Comparison of ENCODE assay signal across 1 cellular context in genomic region chr1:58815069-58815679, GRCh38.
TF ChIP-seq lines count a peak whose summit lies in the region.

No MANE protein-coding gene starts in this region.

TF ChIP-seq in HEK293, 187 proteins besides CTCF, POLR2A, EP300 and RAD21 (continued from another document and continues in another):
- TF ChIP-seq, protein P1, sequence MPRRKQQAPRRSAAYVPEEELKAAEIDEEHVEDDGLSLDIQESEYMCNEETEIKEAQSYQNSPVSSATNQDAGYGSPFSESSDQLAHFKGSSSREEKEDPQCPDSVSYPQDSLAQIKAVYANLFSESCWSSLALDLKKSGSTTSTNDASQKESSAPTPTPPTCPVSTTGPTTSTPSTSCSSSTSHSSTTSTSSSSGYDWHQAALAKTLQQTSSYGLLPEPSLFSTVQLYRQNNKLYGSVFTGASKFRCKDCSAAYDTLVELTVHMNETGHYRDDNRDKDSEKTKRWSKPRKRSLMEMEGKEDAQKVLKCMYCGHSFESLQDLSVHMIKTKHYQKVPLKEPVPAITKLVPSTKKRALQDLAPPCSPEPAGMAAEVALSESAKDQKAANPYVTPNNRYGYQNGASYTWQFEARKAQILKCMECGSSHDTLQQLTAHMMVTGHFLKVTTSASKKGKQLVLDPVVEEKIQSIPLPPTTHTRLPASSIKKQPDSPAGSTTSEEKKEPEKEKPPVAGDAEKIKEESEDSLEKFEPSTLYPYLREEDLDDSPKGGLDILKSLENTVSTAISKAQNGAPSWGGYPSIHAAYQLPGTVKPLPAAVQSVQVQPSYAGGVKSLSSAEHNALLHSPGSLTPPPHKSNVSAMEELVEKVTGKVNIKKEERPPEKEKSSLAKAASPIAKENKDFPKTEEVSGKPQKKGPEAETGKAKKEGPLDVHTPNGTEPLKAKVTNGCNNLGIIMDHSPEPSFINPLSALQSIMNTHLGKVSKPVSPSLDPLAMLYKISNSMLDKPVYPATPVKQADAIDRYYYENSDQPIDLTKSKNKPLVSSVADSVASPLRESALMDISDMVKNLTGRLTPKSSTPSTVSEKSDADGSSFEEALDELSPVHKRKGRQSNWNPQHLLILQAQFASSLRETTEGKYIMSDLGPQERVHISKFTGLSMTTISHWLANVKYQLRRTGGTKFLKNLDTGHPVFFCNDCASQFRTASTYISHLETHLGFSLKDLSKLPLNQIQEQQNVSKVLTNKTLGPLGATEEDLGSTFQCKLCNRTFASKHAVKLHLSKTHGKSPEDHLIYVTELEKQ (tag by site-specific recombination; IDR thresholded peaks at IDR 0.05; ENCODE audit: borderline replicate concordance), result no peak
- TF ChIP-seq ZBTB1 (tag by site-specific recombination; IDR thresholded peaks at IDR 0.05) (no peak), ZNF843 (tag by site-specific recombination; IDR thresholded peaks at IDR 0.05) (no peak), ZNF433 (tag by site-specific recombination; IDR thresholded peaks at IDR 0.05; ENCODE audit: low read depth) (no peak), ZNF10 (tag by site-specific recombination; IDR thresholded peaks at IDR 0.05) (peak; percentile 86), ZNF174 (tag by site-specific recombination; IDR thresholded peaks at IDR 0.05) (no peak), ZNF416 (tag by site-specific recombination; IDR thresholded peaks at IDR 0.05) (no peak), HOXC10 (CRISPR knock-in tag; IDR thresholded peaks at IDR 0.05) (0 out of 2 replicates have a peak, but pooled peaks have one; percentile 83), ZIC2 (tag by site-specific recombination; IDR thresholded peaks at IDR 0.05) (peak; percentile 89), SP7 (tag by site-specific recombination; IDR thresholded peaks at IDR 0.05) (peak; percentile 93), ZNF16 (tag by site-specific recombination; IDR thresholded peaks at IDR 0.05; ENCODE audit: low read depth) (no peak), ZXDB (tag by site-specific recombination; IDR thresholded peaks at IDR 0.05) (peak; percentile 93), SP2 (tag by site-specific recombination; IDR thresholded peaks at IDR 0.05) (peak; percentile 88), SCRT2 (tag by site-specific recombination; IDR thresholded peaks at IDR 0.05) (no peak; the same call in 1 of the 2 replicates), ZNF391 (tag by site-specific recombination; IDR thresholded peaks at IDR 0.05; ENCODE audit: borderline replicate concordance, low read depth) (no peak), ZSCAN30 (tag by site-specific recombination; IDR thresholded peaks at IDR 0.05) (peak; percentile 76), EGR2 (tag by site-specific recombination; IDR thresholded peaks at IDR 0.05; ENCODE audit: low read depth) (peak; percentile 97), ZNF629 (tag by site-specific recombination; IDR thresholded peaks at IDR 0.05) (peak; percentile 16; the same call in 1 of the 2 replicates), ZNF792 (tag by site-specific recombination; IDR thresholded peaks at IDR 0.05) (no peak), ZNF514 (tag by site-specific recombination; IDR thresholded peaks at IDR 0.05) (no peak), BCL11A (tag by site-specific recombination; IDR thresholded peaks at IDR 0.05; ENCODE audit: low read depth) (no peak), ZBTB8A (tag by site-specific recombination; IDR thresholded peaks at IDR 0.05) (peak; percentile 89), ZFP37 (tag by site-specific recombination; IDR thresholded peaks at IDR 0.05) (0 out of 2 replicates have a peak, but pooled peaks have one; percentile 55), ZNF274 (IDR thresholded peaks at IDR 0.05; ENCODE audit: low read length) (no peak), ZNF274 (tag by site-specific recombination; IDR thresholded peaks at IDR 0.05; ENCODE audit: borderline replicate concordance) (no peak), ZNF37A (tag by site-specific recombination; IDR thresholded peaks at IDR 0.05) (no peak), ZNF549 (tag by site-specific recombination; IDR thresholded peaks at IDR 0.05) (no peak), ZNF24 (tag by site-specific recombination; IDR thresholded peaks at IDR 0.05) (no peak), ZNF426 (tag by site-specific recombination; IDR thresholded peaks at IDR 0.05) (no peak), ZNF354C (tag by site-specific recombination; IDR thresholded peaks at IDR 0.05; ENCODE audit: borderline replicate concordance, low read depth) (no peak), GLIS2 (tag by site-specific recombination; IDR thresholded peaks at IDR 0.05) (peak; percentile 87), ZNF621 (tag by site-specific recombination; IDR thresholded peaks at IDR 0.05) (no peak), GLIS1 (tag by site-specific recombination; IDR thresholded peaks at IDR 0.05) (peak; percentile 98), MYNN (tag by site-specific recombination; IDR thresholded peaks at IDR 0.05; ENCODE audit: borderline replicate concordance) (no peak), ZNF146 (tag by site-specific recombination; IDR thresholded peaks at IDR 0.05) (no peak), ZEB2 (tag by site-specific recombination; IDR thresholded peaks at IDR 0.05) (no peak; the same call in none of the 2 replicates), SP3 (tag by site-specific recombination; IDR thresholded peaks at IDR 0.05) (peak; percentile 82), ZSCAN23 (tag by site-specific recombination; IDR thresholded peaks at IDR 0.05) (no peak), ZNF830 (tag by site-specific recombination; IDR thresholded peaks at IDR 0.05; ENCODE audit: low read depth) (no peak), ZNF175 (tag by site-specific recombination; IDR thresholded peaks at IDR 0.05) (no peak)
- TF ChIP-seq, protein P2, sequence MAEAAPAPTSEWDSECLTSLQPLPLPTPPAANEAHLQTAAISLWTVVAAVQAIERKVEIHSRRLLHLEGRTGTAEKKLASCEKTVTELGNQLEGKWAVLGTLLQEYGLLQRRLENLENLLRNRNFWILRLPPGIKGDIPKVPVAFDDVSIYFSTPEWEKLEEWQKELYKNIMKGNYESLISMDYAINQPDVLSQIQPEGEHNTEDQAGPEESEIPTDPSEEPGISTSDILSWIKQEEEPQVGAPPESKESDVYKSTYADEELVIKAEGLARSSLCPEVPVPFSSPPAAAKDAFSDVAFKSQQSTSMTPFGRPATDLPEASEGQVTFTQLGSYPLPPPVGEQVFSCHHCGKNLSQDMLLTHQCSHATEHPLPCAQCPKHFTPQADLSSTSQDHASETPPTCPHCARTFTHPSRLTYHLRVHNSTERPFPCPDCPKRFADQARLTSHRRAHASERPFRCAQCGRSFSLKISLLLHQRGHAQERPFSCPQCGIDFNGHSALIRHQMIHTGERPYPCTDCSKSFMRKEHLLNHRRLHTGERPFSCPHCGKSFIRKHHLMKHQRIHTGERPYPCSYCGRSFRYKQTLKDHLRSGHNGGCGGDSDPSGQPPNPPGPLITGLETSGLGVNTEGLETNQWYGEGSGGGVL (tag by site-specific recombination; IDR thresholded peaks at IDR 0.05), result peak; percentile 60
- TF ChIP-seq, protein P3, sequence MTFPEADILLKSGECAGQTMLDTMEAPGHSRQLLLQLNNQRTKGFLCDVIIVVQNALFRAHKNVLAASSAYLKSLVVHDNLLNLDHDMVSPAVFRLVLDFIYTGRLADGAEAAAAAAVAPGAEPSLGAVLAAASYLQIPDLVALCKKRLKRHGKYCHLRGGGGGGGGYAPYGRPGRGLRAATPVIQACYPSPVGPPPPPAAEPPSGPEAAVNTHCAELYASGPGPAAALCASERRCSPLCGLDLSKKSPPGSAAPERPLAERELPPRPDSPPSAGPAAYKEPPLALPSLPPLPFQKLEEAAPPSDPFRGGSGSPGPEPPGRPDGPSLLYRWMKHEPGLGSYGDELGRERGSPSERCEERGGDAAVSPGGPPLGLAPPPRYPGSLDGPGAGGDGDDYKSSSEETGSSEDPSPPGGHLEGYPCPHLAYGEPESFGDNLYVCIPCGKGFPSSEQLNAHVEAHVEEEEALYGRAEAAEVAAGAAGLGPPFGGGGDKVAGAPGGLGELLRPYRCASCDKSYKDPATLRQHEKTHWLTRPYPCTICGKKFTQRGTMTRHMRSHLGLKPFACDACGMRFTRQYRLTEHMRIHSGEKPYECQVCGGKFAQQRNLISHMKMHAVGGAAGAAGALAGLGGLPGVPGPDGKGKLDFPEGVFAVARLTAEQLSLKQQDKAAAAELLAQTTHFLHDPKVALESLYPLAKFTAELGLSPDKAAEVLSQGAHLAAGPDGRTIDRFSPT (tag by site-specific recombination; IDR thresholded peaks at IDR 0.05), result peak; percentile 67; the same call in 1 of the 2 replicates
- TF ChIP-seq, protein P4, sequence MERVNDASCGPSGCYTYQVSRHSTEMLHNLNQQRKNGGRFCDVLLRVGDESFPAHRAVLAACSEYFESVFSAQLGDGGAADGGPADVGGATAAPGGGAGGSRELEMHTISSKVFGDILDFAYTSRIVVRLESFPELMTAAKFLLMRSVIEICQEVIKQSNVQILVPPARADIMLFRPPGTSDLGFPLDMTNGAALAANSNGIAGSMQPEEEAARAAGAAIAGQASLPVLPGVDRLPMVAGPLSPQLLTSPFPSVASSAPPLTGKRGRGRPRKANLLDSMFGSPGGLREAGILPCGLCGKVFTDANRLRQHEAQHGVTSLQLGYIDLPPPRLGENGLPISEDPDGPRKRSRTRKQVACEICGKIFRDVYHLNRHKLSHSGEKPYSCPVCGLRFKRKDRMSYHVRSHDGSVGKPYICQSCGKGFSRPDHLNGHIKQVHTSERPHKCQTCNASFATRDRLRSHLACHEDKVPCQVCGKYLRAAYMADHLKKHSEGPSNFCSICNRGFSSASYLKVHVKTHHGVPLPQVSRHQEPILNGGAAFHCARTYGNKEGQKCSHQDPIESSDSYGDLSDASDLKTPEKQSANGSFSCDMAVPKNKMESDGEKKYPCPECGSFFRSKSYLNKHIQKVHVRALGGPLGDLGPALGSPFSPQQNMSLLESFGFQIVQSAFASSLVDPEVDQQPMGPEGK (tag by site-specific recombination; IDR thresholded peaks at IDR 0.05), result peak; percentile 62
- TF ChIP-seq, protein P5, sequence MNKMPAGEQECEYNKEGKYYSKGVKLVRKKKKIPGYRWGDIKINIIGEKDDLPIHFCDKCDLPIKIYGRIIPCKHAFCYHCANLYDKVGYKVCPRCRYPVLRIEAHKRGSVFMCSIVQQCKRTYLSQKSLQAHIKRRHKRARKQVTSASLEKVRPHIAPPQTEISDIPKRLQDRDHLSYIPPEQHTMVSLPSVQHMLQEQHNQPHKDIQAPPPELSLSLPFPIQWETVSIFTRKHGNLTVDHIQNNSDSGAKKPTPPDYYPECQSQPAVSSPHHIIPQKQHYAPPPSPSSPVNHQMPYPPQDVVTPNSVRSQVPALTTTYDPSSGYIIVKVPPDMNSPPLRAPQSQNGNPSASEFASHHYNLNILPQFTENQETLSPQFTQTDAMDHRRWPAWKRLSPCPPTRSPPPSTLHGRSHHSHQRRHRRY (tag by site-specific recombination; IDR thresholded peaks at IDR 0.05), result no peak
- TF ChIP-seq, protein P6, sequence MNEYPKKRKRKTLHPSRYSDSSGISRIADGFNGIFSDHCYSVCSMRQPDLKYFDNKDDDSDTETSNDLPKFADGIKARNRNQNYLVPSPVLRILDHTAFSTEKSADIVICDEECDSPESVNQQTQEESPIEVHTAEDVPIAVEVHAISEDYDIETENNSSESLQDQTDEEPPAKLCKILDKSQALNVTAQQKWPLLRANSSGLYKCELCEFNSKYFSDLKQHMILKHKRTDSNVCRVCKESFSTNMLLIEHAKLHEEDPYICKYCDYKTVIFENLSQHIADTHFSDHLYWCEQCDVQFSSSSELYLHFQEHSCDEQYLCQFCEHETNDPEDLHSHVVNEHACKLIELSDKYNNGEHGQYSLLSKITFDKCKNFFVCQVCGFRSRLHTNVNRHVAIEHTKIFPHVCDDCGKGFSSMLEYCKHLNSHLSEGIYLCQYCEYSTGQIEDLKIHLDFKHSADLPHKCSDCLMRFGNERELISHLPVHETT (tag by site-specific recombination; IDR thresholded peaks at IDR 0.05), result no peak
- TF ChIP-seq, protein P7, sequence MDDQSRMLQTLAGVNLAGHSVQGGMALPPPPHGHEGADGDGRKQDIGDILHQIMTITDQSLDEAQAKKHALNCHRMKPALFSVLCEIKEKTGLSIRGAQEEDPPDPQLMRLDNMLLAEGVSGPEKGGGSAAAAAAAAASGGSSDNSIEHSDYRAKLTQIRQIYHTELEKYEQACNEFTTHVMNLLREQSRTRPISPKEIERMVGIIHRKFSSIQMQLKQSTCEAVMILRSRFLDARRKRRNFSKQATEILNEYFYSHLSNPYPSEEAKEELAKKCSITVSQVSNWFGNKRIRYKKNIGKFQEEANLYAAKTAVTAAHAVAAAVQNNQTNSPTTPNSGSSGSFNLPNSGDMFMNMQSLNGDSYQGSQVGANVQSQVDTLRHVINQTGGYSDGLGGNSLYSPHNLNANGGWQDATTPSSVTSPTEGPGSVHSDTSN (CRISPR knock-in tag; IDR thresholded peaks at IDR 0.05), result no peak
- TF ChIP-seq, protein P8, sequence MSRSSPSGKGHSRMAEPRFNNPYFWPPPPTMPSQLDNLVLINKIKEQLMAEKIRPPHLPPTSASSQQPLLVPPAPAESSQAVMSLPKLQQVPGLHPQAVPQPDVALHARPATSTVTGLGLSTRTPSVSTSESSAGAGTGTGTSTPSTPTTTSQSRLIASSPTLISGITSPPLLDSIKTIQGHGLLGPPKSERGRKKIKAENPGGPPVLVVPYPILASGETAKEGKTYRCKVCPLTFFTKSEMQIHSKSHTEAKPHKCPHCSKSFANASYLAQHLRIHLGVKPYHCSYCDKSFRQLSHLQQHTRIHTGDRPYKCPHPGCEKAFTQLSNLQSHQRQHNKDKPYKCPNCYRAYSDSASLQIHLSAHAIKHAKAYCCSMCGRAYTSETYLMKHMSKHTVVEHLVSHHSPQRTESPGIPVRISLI (tag by site-specific recombination; IDR thresholded peaks at IDR 0.05), result no peak
- TF ChIP-seq, protein P9, sequence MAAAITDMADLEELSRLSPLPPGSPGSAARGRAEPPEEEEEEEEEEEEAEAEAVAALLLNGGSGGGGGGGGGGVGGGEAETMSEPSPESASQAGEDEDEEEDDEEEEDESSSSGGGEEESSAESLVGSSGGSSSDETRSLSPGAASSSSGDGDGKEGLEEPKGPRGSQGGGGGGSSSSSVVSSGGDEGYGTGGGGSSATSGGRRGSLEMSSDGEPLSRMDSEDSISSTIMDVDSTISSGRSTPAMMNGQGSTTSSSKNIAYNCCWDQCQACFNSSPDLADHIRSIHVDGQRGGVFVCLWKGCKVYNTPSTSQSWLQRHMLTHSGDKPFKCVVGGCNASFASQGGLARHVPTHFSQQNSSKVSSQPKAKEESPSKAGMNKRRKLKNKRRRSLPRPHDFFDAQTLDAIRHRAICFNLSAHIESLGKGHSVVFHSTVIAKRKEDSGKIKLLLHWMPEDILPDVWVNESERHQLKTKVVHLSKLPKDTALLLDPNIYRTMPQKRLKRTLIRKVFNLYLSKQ (tag by site-specific recombination; IDR thresholded peaks at IDR 0.05; ENCODE audit: borderline replicate concordance), result no peak
- TF ChIP-seq, protein P10, sequence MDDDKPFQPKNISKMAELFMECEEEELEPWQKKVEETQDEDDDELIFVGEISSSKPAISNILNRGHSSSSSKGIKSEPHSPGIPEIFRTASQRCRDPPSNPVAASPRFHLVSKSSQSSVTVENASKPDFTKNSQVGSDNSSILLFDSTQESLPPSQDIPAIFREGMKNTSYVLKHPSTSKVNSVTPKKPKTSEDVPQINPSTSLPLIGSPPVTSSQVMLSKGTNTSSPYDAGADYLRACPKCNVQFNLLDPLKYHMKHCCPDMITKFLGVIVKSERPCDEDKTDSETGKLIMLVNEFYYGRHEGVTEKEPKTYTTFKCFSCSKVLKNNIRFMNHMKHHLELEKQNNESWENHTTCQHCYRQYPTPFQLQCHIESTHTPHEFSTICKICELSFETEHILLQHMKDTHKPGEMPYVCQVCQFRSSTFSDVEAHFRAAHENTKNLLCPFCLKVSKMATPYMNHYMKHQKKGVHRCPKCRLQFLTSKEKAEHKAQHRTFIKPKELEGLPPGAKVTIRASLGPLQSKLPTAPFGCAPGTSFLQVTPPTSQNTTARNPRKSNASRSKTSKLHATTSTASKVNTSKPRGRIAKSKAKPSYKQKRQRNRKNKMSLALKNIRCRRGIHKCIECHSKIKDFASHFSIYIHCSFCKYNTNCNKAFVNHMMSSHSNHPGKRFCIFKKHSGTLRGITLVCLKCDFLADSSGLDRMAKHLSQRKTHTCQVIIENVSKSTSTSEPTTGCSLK (tag by site-specific recombination; IDR thresholded peaks at IDR 0.05), result no peak
